ENCODE assay signal across 8 cellular contexts in genomic region chr22:31753634-31754471, GRCh38. TPM values are rescaled to one million over a fixed set of nuclear protein-coding genes. Genes with fewer than 3 reads are reported as not detected.
DNase-seq lines count a peak whose midpoint lies in the region; ATAC-seq and TF ChIP-seq lines count a peak whose summit lies in the region.

Gene DEPDC5, plus strand, starts transcription at chr22:31754019. Its CDS starts 903 bp downstream, at chr22:31754922.

- H3K36me3 ChIP-seq in A673 (ENCODE audit: insufficient read depth, low read length, poor library complexity, severe bottlenecking) (peaks cover 6% of the 10 kb centered on the region), iPS-18a (ENCODE audit: control insufficient read depth, low read depth, low read length) (peaks cover 2% of the 10 kb centered on the region), skeletal muscle tissue (ENCODE audit: control insufficient read depth in 3 of 3, insufficient read depth in 3 of 3, low read length in 3 of 3) (peaks cover 4 to 6% (median 5%) of the 10 kb centered on the region in 3 donors)

- H3K27ac ChIP-seq in A673 (ENCODE audit: low read depth, low read length, poor library complexity, severe bottlenecking), result peak within 1 kb of the TSS; percentile 84
- peak within 1 kb of the TSS; percentile 95 for H3K27ac ChIP-seq in VCaP
- H3K27ac ChIP-seq in iPS-18a (ENCODE audit: low read length), result peak within 1 kb of the TSS; percentile 36
- peak within 1 kb of the TSS; percentile 96 for H3K27ac ChIP-seq in skeletal muscle tissue (ENCODE audit: low read depth, low read length)

- TF ChIP-seq CTCF in A673 (conservative IDR thresholded peaks at IDR 0.05; ENCODE audit: low read depth, low read length), result no peak
- TF ChIP-seq CTCF in VCaP (conservative IDR thresholded peaks at IDR 0.05), result no peak

- DNase-seq in A673 (ENCODE audit: low spot score), result peak; percentile 97
- peak; percentile 51 for DNase-seq in NCI-H2196 treated with DMSO at 0.1 percent for 48 hours (lab: John Stamatoyannopoulos, UW; ENCODE audit: unreplicated experiment)
- DNase-seq in T47D (ENCODE audit: low read depth in 1 of 2, low spot score in 1 of 2), result peak; percentile 56 to 96

- H3K4me3 ChIP-seq in A673 (ENCODE audit: low read depth, low read length, poor library complexity, severe bottlenecking) (peak within 1 kb of the TSS; percentile 71), iPS-18a (ENCODE audit: low read length) (peak within 1 kb of the TSS; percentile 61), skeletal muscle tissue (ENCODE audit: low read length in 3 of 3) (peak within 1 kb of the TSS; percentile 93 to 95 (median 95))

- BruUV-seq in A673 (replicated peaks; lab: Mats Ljungman, UMichigan), result no TSS peak

- intact Hi-C loops in A673 (cut with micrococcal nuclease; ENCODE audit: unreplicated experiment), result loop anchor here (10.0 kb wide), 1 partner anchor 191 kb away; the partner anchor contains the start of gene YWHAH

- H3K27me3 ChIP-seq in A673 (replicated peaks; ENCODE audit: insufficient read depth, low read depth, low read length, poor library complexity) (no peaks in the 10 kb centered on the region), iPS-18a (ENCODE audit: control insufficient read depth, insufficient read depth, low read length) (no peaks in the 10 kb centered on the region), skeletal muscle tissue (ENCODE audit: control insufficient read depth in 3 of 3, insufficient read depth in 3 of 3, low read length in 3 of 3) (no peaks in the 10 kb centered on the region)

- in situ Hi-C loops in T47D (cut with HindIII; ENCODE audit: low pct_unique_long_range_greater_than_20kb, low sequenced_read_pairs), result no loop called here

- H3K4me1 ChIP-seq in A673 (ENCODE audit: insufficient read depth, low read length, poor library complexity, severe bottlenecking), result peaks cover 9% of the 10 kb centered on the region
- H3K4me1 ChIP-seq in iPS-18a (ENCODE audit: control insufficient read depth, low read depth, low read length), result peaks cover 23% of the 10 kb centered on the region
- H3K4me1 ChIP-seq in skeletal muscle tissue (ENCODE audit: control insufficient read depth in 3 of 3, insufficient read depth in 3 of 3, low read length in 3 of 3), result peaks cover 28 to 42% (median 31%) of the 10 kb centered on the region in 3 donors

- ATAC-seq in GM18868 (IDR thresholded peaks at IDR 0.05; ENCODE audit: unreplicated experiment) (peak; percentile 64), HG03103 (IDR thresholded peaks at IDR 0.05; ENCODE audit: low read depth, unreplicated experiment) (peak; percentile 45)

- CTCF ChIA-PET in A673 (lab: Charles Lee), result no interaction called here

- POLR2A ChIA-PET in A673 (lab: Charles Lee; ENCODE audit: low non-redundant PET), result interaction anchor here (0.6 kb wide), 1 partner anchor 192 kb away, joined by 4 read pairs; no protein-coding TSS in a partner anchor

- H3K9me3 ChIP-seq in A673 (ENCODE audit: low read depth, low read length, poor library complexity, severe bottlenecking) (no peaks in the 10 kb centered on the region), iPS-18a (ENCODE audit: control insufficient read depth, low read depth, low read length) (no peaks in the 10 kb centered on the region), skeletal muscle tissue (ENCODE audit: control insufficient read depth in 3 of 3, low read length in 3 of 3) (no peaks in the 10 kb centered on the region)

- H3K9ac ChIP-seq in iPS-18a (ENCODE audit: low read length) (peak within 1 kb of the TSS; percentile 66), skeletal muscle tissue (ENCODE audit: low read depth in 1 of 3, low read length in 3 of 3) (peak within 1 kb of the TSS; percentile 94 to 99 (median 98))

RNA-seq across cellular contexts. Expression of gene DEPDC5, which starts in this region (rescaled TPM):
- 39.3 and 41.1 TPM in 2 replicates for total RNA-seq in A673 (2021)
- 14.1 TPM for total RNA-seq in skeletal muscle tissue

Comparison
In these comparisons a context has a peak if more than half of its experiments do, and no peak if none do; other contexts are left out.
1. Peak in every context shown above with its lines: DNase-seq, ATAC-seq, H3K4me3 ChIP-seq and H3K27ac ChIP-seq.
2. H3K27ac ChIP-seq: peak in every context shown above with its lines; median percentile 96 in skeletal muscle tissue; 95 in VCaP; 84 in A673; 36 in iPS-18a.